8 cellular contexts compared by ENCODE assay signal in genomic region chr11:33735426-33736147, GRCh38. TPM values are rescaled to one million over a fixed set of nuclear protein-coding genes. Genes with fewer than 3 reads are reported as not detected.
DNase-seq lines count a peak whose midpoint lies in the region; ATAC-seq, FAIRE-seq and TF ChIP-seq lines count a peak whose summit lies in the region.

No MANE protein-coding gene starts in this region.

- FAIRE-seq in kidney (lab: Jason Lieb, UNC), result no peak

- H3K36me3 ChIP-seq in brain microvascular endothelial cell (replicated peaks), result peaks cover 18% of the 10 kb centered on the region
- peaks cover 0 to 4% of the 10 kb centered on the region in 2 donors for H3K36me3 ChIP-seq in kidney (ENCODE audit: control insufficient read depth in 1 of 2, insufficient read depth in 2 of 2, low read length in 2 of 2)

- H3K27me3 ChIP-seq in brain microvascular endothelial cell (replicated peaks), result no peaks in the 10 kb centered on the region

- ATAC-seq in GM19455 (IDR thresholded peaks at IDR 0.05; ENCODE audit: unreplicated experiment) (peak; percentile 55), HG03520 (IDR thresholded peaks at IDR 0.05; ENCODE audit: unreplicated experiment) (peak; percentile 38)

- no peaks in the 10 kb centered on the region for H3K9me3 ChIP-seq in kidney (ENCODE audit: control insufficient read depth in 1 of 2, low read length in 2 of 2)

- DNase-seq in COLO668 (lab: John Stamatoyannopoulos, UW; ENCODE audit: unreplicated experiment) (peak; percentile 36), SKM-1 (lab: John Stamatoyannopoulos, UW; ENCODE audit: unreplicated experiment) (peak; percentile 39), brain microvascular endothelial cell (no peak), kidney (peak; percentile 84), NCI-H1436 treated with DMSO at 0.1 percent for 48 hours (lab: John Stamatoyannopoulos, UW) (no peak)
- peak; percentile 44 to 52 for DNase-seq in stimulated activated CD4-positive, alpha-beta T cell treated with anti-CD3 and anti-CD28 coated beads, Interleukin-2, amount 100 ng/mL, for 24 hours

- H3K27ac ChIP-seq in brain microvascular endothelial cell (peak overlapping the region; percentile 96), kidney (ENCODE audit: low read depth in 2 of 2, low read length in 2 of 2) (peak overlapping the region; percentile 95 to 97)

- no peak for TF ChIP-seq CTCF in brain microvascular endothelial cell (IDR thresholded peaks at IDR 0.05; ENCODE audit: low read depth, low read length, missing control alignments)
- no peak for TF ChIP-seq CTCF in kidney (IDR thresholded peaks at IDR 0.05; ENCODE audit: borderline replicate concordance, extremely low read depth, insufficient read depth)

- intact Hi-C loops in kidney (cut with DNase I), result no loop called here

- H3K4me1 ChIP-seq in kidney (ENCODE audit: control insufficient read depth in 1 of 2, insufficient read depth in 1 of 2, low read depth in 1 of 2, low read length in 2 of 2), result peaks cover 8 to 17% of the 10 kb centered on the region in 2 donors

- peak overlapping the region; percentile 94 for H3K4me3 ChIP-seq in brain microvascular endothelial cell (ENCODE audit: low read depth, low read length)
- H3K4me3 ChIP-seq in kidney (ENCODE audit: low read length in 2 of 2), result peak overlapping the region; percentile 91 to 95

- in situ Hi-C loops in brain microvascular endothelial cell (cut with HindIII; ENCODE audit: low pct_ligation_motif_present, low sequenced_read_pairs), result no loop called here

- peak overlapping the region; percentile 89 to 95 for H3K9ac ChIP-seq in kidney (ENCODE audit: low read length in 2 of 2)

RNA-seq across cellular contexts. Expression of gene CD59, which starts 0.6 kb away (rescaled TPM):
- total RNA-seq in kidney, result 1,010 TPM
- 559 TPM for polyA plus RNA-seq in kidney (ENCODE audit: insufficient read depth, low read depth, low replicate concordance)

RNA-seq across cellular contexts. Expression of gene C11orf91, which starts 35.0 kb away (rescaled TPM):
- not detected for total RNA-seq in kidney
- polyA plus RNA-seq in kidney (ENCODE audit: insufficient read depth, low read depth, low replicate concordance), result not detected

RNA-seq across cellular contexts. Expression of gene FBXO3, which starts 38.7 kb away (rescaled TPM):
- total RNA-seq in kidney, result 40.4 TPM
- polyA plus RNA-seq in kidney (ENCODE audit: insufficient read depth, low read depth, low replicate concordance), result 27.5 TPM

Comparison
In these comparisons a context has a peak if more than half of its experiments do, and no peak if none do; other contexts are left out.
1. DNase-seq: peak in COLO668 (single experiment), SKM-1 (single experiment), kidney (single experiment) and stimulated activated CD4-positive, alpha-beta T cell treated with anti-CD3 and anti-CD28 coated beads, Interleukin-2, amount 100 ng/mL, for 24 hours (2 of 2); none in brain microvascular endothelial cell (single experiment) and NCI-H1436 treated with DMSO at 0.1 percent for 48 hours (single experiment).